26 cellular contexts compared by ENCODE assay signal in the genomic region with DNA sequence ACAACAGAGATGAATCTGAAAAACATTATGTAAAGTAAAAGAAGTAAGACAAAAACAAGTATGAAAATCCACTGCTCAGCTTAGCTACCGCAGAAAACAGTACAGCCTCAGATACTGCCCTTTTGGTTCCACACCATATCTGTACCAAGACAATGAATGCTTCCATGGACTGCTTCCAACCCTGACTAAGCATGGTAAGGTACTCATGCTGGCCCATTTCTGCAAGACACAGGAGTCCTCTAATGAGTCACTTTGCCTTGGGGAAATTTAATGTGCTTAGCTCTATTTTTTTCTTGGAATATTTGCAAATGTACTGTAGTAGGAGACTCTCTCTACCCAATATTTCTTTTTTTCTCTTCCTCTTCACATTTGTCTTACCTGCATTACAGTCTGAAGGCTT.
A peak's percentile ranks its signal among the peaks of the same experiment; 100 is the strongest.
DNase-seq lines count a peak whose midpoint lies in the region; ATAC-seq, FAIRE-seq and TF ChIP-seq lines count a peak whose summit lies in the region.
"Had no signal": no experiment of that assay in that cellular context is flagged by ENCODE, and none has a peak within 500 bp of the region (broad histone marks: within the 10 kb centered on the region; RNA-seq: fewer than 3 reads in every experiment).

No MANE protein-coding gene starts in this region.

- no peak overlapping the region for H3K27ac ChIP-seq in foreskin keratinocyte
- H3K27ac ChIP-seq: BLaER1 treated with 17β-estradiol and CSF1 and Interleukin-3, amounts not matched to agents 10 nM and 100 nM had no signal

- no peak overlapping the region for H3K4me3 ChIP-seq in bronchial epithelial cell (ENCODE audit: low read depth, low read length)
- H3K4me3 ChIP-seq: BLaER1 treated with 17β-estradiol and CSF1 and Interleukin-3, amounts not matched to agents 10 nM and 100 nM had no signal

- ATAC-seq in foreskin keratinocyte = peak; percentile 48
- no peak for ATAC-seq in HG02885 (IDR thresholded peaks at IDR 0.05; ENCODE audit: poor library complexity, unreplicated experiment)
- no peak for ATAC-seq in GM18868 (IDR thresholded peaks at IDR 0.05; ENCODE audit: unreplicated experiment)
- ATAC-seq: SK-N-SH treated with all-trans-retinoic acid at 6 μM for 48 hours had no signal

- no peak for FAIRE-seq in bronchial epithelial cell (lab: Jason Lieb, UNC)

- DNase-seq in H4 (ENCODE audit: low spot score) (peak; percentile 5), RPMI7951 (ENCODE audit: low read depth) (peak; percentile 4), bronchial epithelial cell (ENCODE audit: low read depth) (peak; percentile 85), foreskin keratinocyte (peak; percentile 47 to 63)
- no peak for DNase-seq in activated naive CD4-positive, alpha-beta T cell (lab: John Stamatoyannopoulos, UW)
- DNase-seq: 8988T; Caco-2; CD4-positive, alpha-beta memory T cell; DMS 273 treated with DMSO at 0.1 percent for 48 hours; DMS79 treated with DMSO at 0.1 percent for 48 hours; H9; HFFc6; KG1; NCI-H1105; NCI-H146; NCI-H2029; NCI-H226; NCI-H510A treated with DMSO at 0.1 percent for 48 hours; NCI-H82; OCI-M1; RPMI8226; SIG-M5 had no signal

- no peaks in the 10 kb centered on the region for H3K36me3 ChIP-seq in bronchial epithelial cell (ENCODE audit: control insufficient read depth, insufficient read depth, low read length)
- H3K36me3 ChIP-seq: BLaER1 treated with 17β-estradiol and CSF1 and Interleukin-3, amounts not matched to agents 10 nM and 100 nM had no signal

- H3K27me3 ChIP-seq in bronchial epithelial cell (ENCODE audit: control insufficient read depth, insufficient read depth, low read length) (no peaks in the 10 kb centered on the region), foreskin keratinocyte (no peaks in the 10 kb centered on the region)
- H3K27me3 ChIP-seq: BLaER1 treated with 17β-estradiol and CSF1 and Interleukin-3, amounts not matched to agents 10 nM and 100 nM had no signal

- no peaks in the 10 kb centered on the region for H3K4me1 ChIP-seq in foreskin keratinocyte
- H3K4me1 ChIP-seq: BLaER1 treated with 17β-estradiol and CSF1 and Interleukin-3, amounts not matched to agents 10 nM and 100 nM; Caco-2 had no signal

- TF ChIP-seq CTCF in bronchial epithelial cell (IDR thresholded peaks at IDR 0.05; ENCODE audit: insufficient read depth, low read length, severe bottlenecking) (no peak), foreskin keratinocyte (conservative IDR thresholded peaks at IDR 0.05) (no peak)

Comparison
In these comparisons a context has a peak if more than half of its experiments do, and no peak if none do; other contexts are left out.
1. DNase-seq: peak in H4 (single experiment), RPMI7951 (single experiment), bronchial epithelial cell (single experiment) and foreskin keratinocyte (2 of 2); none in activated naive CD4-positive, alpha-beta T cell (0 of 4).